In the genomic region with DNA sequence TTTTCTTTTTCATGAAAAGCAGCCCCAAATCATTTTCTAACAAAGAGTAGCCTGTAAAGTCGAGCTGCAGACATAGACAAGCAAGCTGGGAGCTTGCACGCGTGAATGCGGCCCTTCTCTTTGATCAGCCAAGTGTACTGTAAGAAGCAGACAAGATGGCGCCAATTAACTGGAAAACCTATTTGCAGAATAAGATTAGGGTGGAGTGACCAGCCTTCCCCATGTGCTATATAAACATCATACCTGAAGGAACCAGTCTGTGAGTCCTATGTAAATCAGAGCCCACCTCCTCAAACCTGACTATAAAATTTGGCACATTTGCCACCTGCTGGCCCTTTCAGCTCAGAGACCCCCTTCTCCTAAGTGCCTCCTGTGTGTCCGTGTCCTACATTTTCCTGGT, we compare ENCODE assay signal across 21 cellular contexts.
"Had no signal": no experiment of that assay in that cellular context is flagged by ENCODE, and none has a peak within 500 bp of the region (broad histone marks: within the 10 kb centered on the region; RNA-seq: fewer than 3 reads in every experiment).

No MANE protein-coding gene starts in this region.

- H3K9me3 Mint-ChIP-seq: stimulated activated effector memory CD8-positive, alpha-beta T cell treated with anti-CD3 and anti-CD28 coated beads, Interleukin-12 subunit alpha, Interleukin-12 subunit beta, amount 100 ng/mL, for 72 hours had no signal

- H3K27ac Mint-ChIP-seq: mesothelial cell of epicardium; naive B cell; natural killer cell treated with Interleukin-12 subunit alpha and Interleukin-12 subunit beta and Interleukin-15 and Interleukin-18, amount 100 ng/mL, for 72 hours; stimulated activated effector memory CD8-positive, alpha-beta T cell treated with anti-CD3 and anti-CD28 coated beads, Interleukin-12 subunit alpha, Interleukin-12 subunit beta, amount 100 ng/mL, for 72 hours had no signal

- H3K4me1 Mint-ChIP-seq: mesothelial cell of epicardium; naive B cell; stimulated activated effector memory CD8-positive, alpha-beta T cell treated with anti-CD3 and anti-CD28 coated beads, Interleukin-12 subunit alpha, Interleukin-12 subunit beta, amount 100 ng/mL, for 72 hours had no signal

- ATAC-seq: gastrocnemius medialis; heart left ventricle; left lung; mucosa of descending colon; natural killer cell treated with Interleukin-12 subunit alpha and Interleukin-12 subunit beta and Interleukin-15 and Interleukin-18, amount 100 ng/mL, for 72 hours; right cardiac atrium; stimulated activated effector memory CD8-positive, alpha-beta T cell treated with anti-CD3 and anti-CD28 coated beads, Interleukin-12 subunit alpha, Interleukin-12 subunit beta, amount 100 ng/mL, for 72 hours had no signal

- H3K27me3 Mint-ChIP-seq: naive B cell; natural killer cell treated with Interleukin-12 subunit alpha and Interleukin-12 subunit beta and Interleukin-15 and Interleukin-18, amount 100 ng/mL, for 72 hours had no signal

- H3K4me3 Mint-ChIP-seq: mesothelial cell of epicardium; naive B cell; natural killer cell treated with Interleukin-12 subunit alpha and Interleukin-12 subunit beta and Interleukin-15 and Interleukin-18, amount 100 ng/mL, for 72 hours; stimulated activated effector memory CD8-positive, alpha-beta T cell treated with anti-CD3 and anti-CD28 coated beads, Interleukin-12 subunit alpha, Interleukin-12 subunit beta, amount 100 ng/mL, for 72 hours had no signal

- H3K36me3 Mint-ChIP-seq: mesothelial cell of epicardium; naive B cell; natural killer cell treated with Interleukin-12 subunit alpha and Interleukin-12 subunit beta and Interleukin-15 and Interleukin-18, amount 100 ng/mL, for 72 hours; stimulated activated effector memory CD8-positive, alpha-beta T cell treated with anti-CD3 and anti-CD28 coated beads, Interleukin-12 subunit alpha, Interleukin-12 subunit beta, amount 100 ng/mL, for 72 hours had no signal

- DNase-seq: cortex of kidney; effector CD4-positive, alpha-beta T cell; foreskin fibroblast; gastrocnemius medialis; heart left ventricle; kidney; left lung; mesenchymal stem cell; mucosa of descending colon; naive B cell; nucleus accumbens; right cardiac atrium; sigmoid colon; stimulated activated CD4-positive, alpha-beta T cell treated with anti-CD3 and anti-CD28 coated beads, Interleukin-2, amount 100 ng/mL, for 24 hours; stimulated activated CD4-positive, alpha-beta T cell treated with anti-CD3 and anti-CD28 coated beads, Interleukin-4, amount 100 ng/mL, for 24 hours; stimulated activated naive CD4-positive, alpha-beta T cell treated with Interleukin-2 at 50 U/mL for 16 hours; stomach; thyroid gland had no signal
